ENCODE assay signal across 14 cellular contexts in genomic region chr14:100372357-100373048, GRCh38. TPM values are rescaled to one million over a fixed set of nuclear protein-coding genes. Genes with fewer than 3 reads are reported as not detected.
DNase-seq lines count a peak whose midpoint lies in the region; ATAC-seq and TF ChIP-seq lines count a peak whose summit lies in the region.
"Had no signal": no experiment of that assay in that cellular context is flagged by ENCODE, and none has a peak within 500 bp of the region (broad histone marks: within the 10 kb centered on the region; RNA-seq: fewer than 3 reads in every experiment).

No MANE protein-coding gene starts in this region.

- DNase-seq in MCF 10A (ENCODE audit: unreplicated experiment) = no peak
- DNase-seq in breast epithelium (ENCODE audit: low spot score in 2 of 2) = no peak
- DNase-seq in fibroblast of villous mesenchyme (ENCODE audit: low read depth) = peak; percentile 28
- no peak for DNase-seq in stimulated activated naive B cell treated with anti-CD40 and anti-IgM and Interleukin-4, amounts not matched to agents 10 μg/mL and 1 μg/mL and 100 μg/mL, for 72 hours
- no peak for DNase-seq in PC-3
- DNase-seq: anterior cingulate cortex, NCI-H2029 treated with DMSO at 0.1 percent for 48 hours, posterior cingulate gyrus had no signal

- H4K20me1 ChIP-seq in PC-3 (ENCODE audit: low read length) = no peaks in the 10 kb centered on the region
- H4K20me1 ChIP-seq: BLaER1 had no signal

- H3K4me3 ChIP-seq in breast epithelium (no peak overlapping the region), fibroblast of villous mesenchyme (ENCODE audit: low read depth, low read length) (peak overlapping the region; percentile 65), PC-3 (ENCODE audit: low read length) (no peak overlapping the region)
- H3K4me3 ChIP-seq: BLaER1, vagina had no signal

- no peaks in the 10 kb centered on the region for H3K27me3 Mint-ChIP-seq in MCF 10A (ENCODE audit: insufficient read depth, unreplicated experiment)
- H3K27me3 Mint-ChIP-seq in stimulated activated naive B cell treated with anti-CD40 and anti-IgM and Interleukin-4, amounts not matched to agents 10 μg/mL and 1 μg/mL and 100 μg/mL, for 72 hours = no peaks in the 10 kb centered on the region

- H3K4me2 ChIP-seq in PC-3 (ENCODE audit: low read length) = no peak overlapping the region
- H3K4me2 ChIP-seq: BLaER1 had no signal

- peak overlapping the region; percentile 77 for H3K27ac Mint-ChIP-seq in MCF 10A (ENCODE audit: low read depth, unreplicated experiment)
- H3K27ac Mint-ChIP-seq in stimulated activated naive B cell treated with anti-CD40 and anti-IgM and Interleukin-4, amounts not matched to agents 10 μg/mL and 1 μg/mL and 100 μg/mL, for 72 hours = peak overlapping the region; percentile 100

- H3K4me1 ChIP-seq in breast epithelium (peaks cover 0 to 10% of the 10 kb centered on the region in 2 donors), PC-3 (ENCODE audit: insufficient read depth, low read length) (peaks cover 18% of the 10 kb centered on the region)

- peaks cover 40% of the 10 kb centered on the region for H3K4me1 Mint-ChIP-seq in MCF 10A (ENCODE audit: insufficient read depth, unreplicated experiment)
- peaks cover 43 to 76% of the 10 kb centered on the region in 2 donors for H3K4me1 Mint-ChIP-seq in stimulated activated naive B cell treated with anti-CD40 and anti-IgM and Interleukin-4, amounts not matched to agents 10 μg/mL and 1 μg/mL and 100 μg/mL, for 72 hours

- H3K36me3 Mint-ChIP-seq in MCF 10A (ENCODE audit: insufficient read depth, unreplicated experiment) = peaks cover 18% of the 10 kb centered on the region
- H3K36me3 Mint-ChIP-seq in stimulated activated naive B cell treated with anti-CD40 and anti-IgM and Interleukin-4, amounts not matched to agents 10 μg/mL and 1 μg/mL and 100 μg/mL, for 72 hours = peaks cover 37 to 59% of the 10 kb centered on the region in 2 donors

- no peaks in the 10 kb centered on the region for H3K9me3 Mint-ChIP-seq in MCF 10A (ENCODE audit: unreplicated experiment)
- H3K9me3 Mint-ChIP-seq in stimulated activated naive B cell treated with anti-CD40 and anti-IgM and Interleukin-4, amounts not matched to agents 10 μg/mL and 1 μg/mL and 100 μg/mL, for 72 hours = no peaks in the 10 kb centered on the region

- H3K27me3 ChIP-seq in breast epithelium (no peaks in the 10 kb centered on the region), PC-3 (ENCODE audit: low read length) (no peaks in the 10 kb centered on the region)
- H3K27me3 ChIP-seq: BLaER1, vagina had no signal

- no peak for ATAC-seq in stimulated activated naive B cell treated with anti-CD40 and anti-IgM and Interleukin-4, amounts not matched to agents 10 μg/mL and 1 μg/mL and 100 μg/mL, for 72 hours (replicated peaks)
- no peak for ATAC-seq in GM21528 (IDR thresholded peaks at IDR 0.05; ENCODE audit: low FRiP score, unreplicated experiment)
- ATAC-seq in PC-3 = no peak
- no peak for ATAC-seq in GM19455 (IDR thresholded peaks at IDR 0.05; ENCODE audit: unreplicated experiment)

- peaks cover 24% of the 10 kb centered on the region for H3K79me2 ChIP-seq in PC-3 (ENCODE audit: low read length)

- POLR2A ChIA-PET in MCF 10A (lab: Yijun Ruan, JAX) = interaction anchor here (1.1 to 1.4 kb wide), 3 partner anchors 9 to 135 kb away, joined by 3 to 5 read pairs (median 4); no protein-coding TSS in a partner anchor
- POLR2A ChIA-PET in PC-3 (lab: Charles Lee; ENCODE audit: unreplicated experiment) = no interaction called here

- H2AFZ ChIP-seq in PC-3 (ENCODE audit: low read length) = no peak overlapping the region

- no peaks in the 10 kb centered on the region for H3K9me2 ChIP-seq in PC-3 (replicated peaks; ENCODE audit: low read length)

- CTCF ChIA-PET in MCF 10A (lab: Yijun Ruan, JAX) (interaction anchor here (0.6 kb wide), 2 partner anchors 102 to 125 kb away, joined by 3 to 4 read pairs; no protein-coding TSS in a partner anchor), PC-3 (lab: Charles Lee) (no interaction called here)

- H3K9me3 ChIP-seq in breast epithelium (no peaks in the 10 kb centered on the region), PC-3 (ENCODE audit: low read length) (no peaks in the 10 kb centered on the region)
- H3K9me3 ChIP-seq: BLaER1, vagina had no signal

- H3K36me3 ChIP-seq in breast epithelium (no peaks in the 10 kb centered on the region), PC-3 (ENCODE audit: low read depth, low read length) (peaks cover 6% of the 10 kb centered on the region; the same call in 1 of the 2 replicates)

- H3K9ac ChIP-seq in PC-3 (ENCODE audit: low read length) = no peak overlapping the region
- H3K9ac ChIP-seq: BLaER1 had no signal

- BruUV-seq in MCF 10A (replicated peaks; lab: Mats Ljungman, UMichigan) (no TSS peak), PC-3 (replicated peaks; lab: Mats Ljungman, UMichigan) (no TSS peak)

- H3K27ac ChIP-seq in breast epithelium (no peak overlapping the region), VCaP (peak overlapping the region; percentile 94), PC-3 (ENCODE audit: low read length) (no peak overlapping the region)
- H3K27ac ChIP-seq: BLaER1, vagina had no signal

- intact Hi-C loops in MCF 10A (cut with micrococcal nuclease) = no loop called here
- intact Hi-C loops in breast epithelium (cut with DNase I; ENCODE audit: low total_unique reads) = loop anchor here (10.0 kb wide), 1 partner anchor 68 kb away; the partner anchor contains the start of gene SLC25A29
- intact Hi-C loops in PC-3 (cut with micrococcal nuclease) = no loop called here

- no peak for TF ChIP-seq POLR2A in breast epithelium (IDR thresholded peaks at IDR 0.05)

- H3F3A ChIP-seq in PC-3 (ENCODE audit: low read length, unreplicated experiment) = no peaks in the 10 kb centered on the region

- TF ChIP-seq CTCF in MCF 10A (IDR thresholded peaks at IDR 0.05; ENCODE audit: unreplicated experiment) (no peak), breast epithelium (IDR thresholded peaks at IDR 0.05) (no peak), VCaP (conservative IDR thresholded peaks at IDR 0.05) (no peak), fibroblast of villous mesenchyme (IDR thresholded peaks at IDR 0.05; ENCODE audit: insufficient read depth, low read depth, low read length) (no peak), PC-3 (conservative IDR thresholded peaks at IDR 0.05; ENCODE audit: low read depth, low read length) (no peak)

- no peak overlapping the region for H3K4me3 Mint-ChIP-seq in MCF 10A (ENCODE audit: unreplicated experiment)
- peak overlapping the region; percentile 89 to 94 for H3K4me3 Mint-ChIP-seq in stimulated activated naive B cell treated with anti-CD40 and anti-IgM and Interleukin-4, amounts not matched to agents 10 μg/mL and 1 μg/mL and 100 μg/mL, for 72 hours

RNA-seq across cellular contexts. Expression of gene WDR25, which starts 3.8 kb away (rescaled TPM):
- 14.3 and 18.2 TPM in 2 replicates for total RNA-seq in MCF 10A (2022)
- total RNA-seq in breast epithelium = 10 to 100 TPM in 2 of 3 donors, 1 to 10 TPM in 1; 8.0 to 14.2 (median 12.5) TPM
- total RNA-seq in fibroblast of villous mesenchyme = 15.1 and 17.7 TPM in 2 replicates
- total RNA-seq in PC-3 (2014; rRNA removed) = 8.3 and 13.0 TPM in 2 replicates

RNA-seq across cellular contexts. Expression of gene SLC25A47, which starts 49.4 kb away (rescaled TPM):
- total RNA-seq in MCF 10A (2022) (not detected in 2 replicates), breast epithelium (under 1 TPM in 1 of 3 donors, not detected in 2; 0.16 TPM), fibroblast of villous mesenchyme (not detected in 2 replicates), PC-3 (2014; rRNA removed) (0.07 TPM in 1 of 2 replicates, not detected in the other)
- total RNA-seq: RPMI7951, vagina had no signal
